11 cellular contexts compared by ENCODE assay signal in the genomic region with DNA sequence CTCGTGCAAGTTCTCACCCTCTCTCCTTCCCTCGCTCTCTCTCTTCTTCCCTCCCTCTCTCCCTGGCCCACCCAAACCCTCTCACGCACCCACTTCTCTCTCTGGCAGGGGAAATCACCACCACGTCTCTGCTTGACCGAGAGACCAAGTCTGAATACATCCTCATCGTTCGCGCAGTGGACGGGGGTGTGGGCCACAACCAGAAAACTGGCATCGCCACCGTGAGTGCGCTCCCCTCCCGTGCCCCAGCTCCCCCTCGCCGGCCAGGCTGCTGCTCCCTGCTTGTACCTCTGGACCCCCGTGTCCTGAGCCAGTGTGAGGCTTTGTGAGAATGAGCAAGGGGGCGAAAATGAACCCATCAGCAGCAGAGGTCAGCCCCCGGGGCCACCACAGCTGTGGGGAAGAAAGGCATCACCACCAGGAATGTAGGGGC. TPM values are rescaled to one million over a fixed set of nuclear protein-coding genes. Genes with fewer than 3 reads are reported as not detected.
DNase-seq lines count a peak whose midpoint lies in the region; ATAC-seq, FAIRE-seq and TF ChIP-seq lines count a peak whose summit lies in the region.
"Had no signal": no experiment of that assay in that cellular context is flagged by ENCODE, and none has a peak within 500 bp of the region (broad histone marks: within the 10 kb centered on the region; RNA-seq: fewer than 3 reads in every experiment).

No MANE protein-coding gene starts in this region.

- H2BK12ac ChIP-seq in H1 (ENCODE audit: low read depth, low read length) = no peak overlapping the region

- H3K23me2 ChIP-seq in H1 (ENCODE audit: low read depth, low read length) = no peaks in the 10 kb centered on the region

- no peak for TF ChIP-seq POLR2A in right lobe of liver (IDR thresholded peaks at IDR 0.05)
- TF ChIP-seq POLR2A in HepG2 (IDR thresholded peaks at IDR 0.05; ENCODE audit: insufficient read depth in 1 of 2, low read depth in 2 of 2, low read length in 2 of 2) = no peak
- no peak for TF ChIP-seq POLR2A in H1 (IDR thresholded peaks at IDR 0.05; ENCODE audit: control extremely low read depth in 1 of 2, low read depth in 2 of 2, low read length in 2 of 2)

- intact Hi-C loops in right lobe of liver (cut with DNase I) = no loop called here
- intact Hi-C loops in HepG2 (cut with micrococcal nuclease; ENCODE audit: unreplicated experiment) = no loop called here

- POLR2A ChIA-PET in HepG2 (lab: Yijun Ruan, JAX) (no interaction called here), H1 (lab: Charles Lee; ENCODE audit: partially characterized antibody) (interaction anchor here (1.2 kb wide), 1 partner anchor 18 kb away, joined by 3 read pairs; no protein-coding TSS in a partner anchor)

- in situ Hi-C loops in HepG2 (cut with HindIII; ENCODE audit: extremely low pct_ligation_motif_present, low pct_unique_long_range_greater_than_20kb) = no loop called here

- H2BK20ac ChIP-seq in H1 (ENCODE audit: low read length) = no peak overlapping the region

- TF ChIP-seq CTCF in right lobe of liver (IDR thresholded peaks at IDR 0.05) (no peak), HepG2 (CRISPR knock-in tag; IDR thresholded peaks at IDR 0.05) (no peak), H1 (IDR thresholded peaks at IDR 0.05; ENCODE audit: control extremely low read depth in 1 of 3, insufficient read depth in 1 of 3, low read depth in 1 of 3, low read length in 3 of 3) (no peak), omental fat pad (IDR thresholded peaks at IDR 0.05) (no peak)

- H2AFZ ChIP-seq in HepG2 (ENCODE audit: low read length) = no peak overlapping the region
- H2AFZ ChIP-seq in H1 (ENCODE audit: low read length) = no peak overlapping the region

- no peak overlapping the region for H3K56ac ChIP-seq in H1 (replicated peaks; ENCODE audit: insufficient read length, low read depth, low read length)

- no peak overlapping the region for H2BK5ac ChIP-seq in H1 (ENCODE audit: low read depth, low read length)

- DNase-seq in right lobe of liver (no peak), HepG2 (ENCODE audit: low spot score) (no peak), H1 (ENCODE audit: low read depth in 1 of 2, low spot score in 2 of 2) (no peak), omental fat pad (ENCODE audit: low spot score) (no peak), NCI-H524 (lab: John Stamatoyannopoulos, UW) (no peak), small intestine (no peak), T1000 (lab: John Stamatoyannopoulos, UW) (no peak)
- DNase-seq: Caco-2 had no signal

- H3K9ac ChIP-seq in HepG2 (ENCODE audit: insufficient read depth, low read depth, low read length) = no peak overlapping the region
- no peak overlapping the region for H3K9ac ChIP-seq in H1 (replicated peaks in 1 of 4; ENCODE audit: extremely low read depth in 1 of 4, low read depth in 3 of 4, low read length in 3 of 4)

- no peaks in the 10 kb centered on the region for H3K79me2 ChIP-seq in HepG2 (ENCODE audit: insufficient read depth, low read length)
- no peaks in the 10 kb centered on the region for H3K79me2 ChIP-seq in H1 (ENCODE audit: control insufficient read depth in 1 of 2, insufficient read depth in 2 of 2, low read length in 2 of 2)

- CTCF ChIA-PET in HepG2 (lab: Yijun Ruan, JAX; ENCODE audit: low intra/inter-chr PET ratio, low total read pairs) = no interaction called here
- CTCF ChIA-PET in H1 (lab: Charles Lee; ENCODE audit: partially characterized antibody) = interaction anchor here (0.7 to 11.1 kb wide), 27 partner anchors 9 to 380 kb away, joined by 3 to 169 read pairs (median 5); a partner anchor contains a TSS

- no peaks in the 10 kb centered on the region for H3K79me1 ChIP-seq in H1 (ENCODE audit: low read depth, low read length)

- 91% methylated on average over 6 of the region's 18 CpGs for WGBS in right lobe of liver (ENCODE audit: insufficient coverage, low coverage, low lambda C conversion rate, missing lambda C conversion rate)
- WGBS in HepG2 (ENCODE audit: low lambda C conversion rate) = 54% methylated on average over 16 of the region's 18 CpGs
- WGBS in H1 (ENCODE audit: extremely low coverage in 1 of 2, insufficient coverage in 1 of 2, insufficient read length in 1 of 2, insufficient replicate concordance in 2 of 2, low coverage in 1 of 2, low lambda C conversion rate in 2 of 2, missing lambda C conversion rate in 1 of 2), 2 experiments = 91% methylated on average over 9 of the region's 18 CpGs; no CpG with 5 or more reads in 1 of the 2 experiments
- 78 to 93% (median 88%) methylated on average over 18 of the region's 18 CpGs for WGBS in small intestine, 3 donors

- TF ChIP-seq EP300 in HepG2 (IDR thresholded peaks at IDR 0.05; ENCODE audit: low read depth in 2 of 2, low read length in 2 of 2) (no peak), HepG2 (CRISPR knock-in tag; IDR thresholded peaks at IDR 0.05; ENCODE audit: borderline replicate concordance) (no peak), H1 (IDR thresholded peaks at IDR 0.05; ENCODE audit: borderline replicate concordance in 1 of 2, low read depth in 2 of 2, low read length in 2 of 2) (no peak)

- H3K18ac ChIP-seq in H1 (ENCODE audit: extremely low read depth, low read length) = no peak overlapping the region

- ATAC-seq in right lobe of liver = peak in 2 of 4 donors; percentile 4 to 17
- ATAC-seq in HepG2 = no peak
- ATAC-seq in HG03066 (IDR thresholded peaks at IDR 0.05; ENCODE audit: low read depth, unreplicated experiment) = peak; percentile 16
- no peak for ATAC-seq in omental fat pad (ENCODE audit: low FRiP score)

- no TSS peak for BruUV-seq in HepG2 (replicated peaks; lab: Mats Ljungman, UMichigan)

- no peak overlapping the region for H2BK120ac ChIP-seq in H1 (replicated peaks; ENCODE audit: low read depth, low read length)

- no peaks in the 10 kb centered on the region for H3K9me3 ChIP-seq in right lobe of liver
- no peaks in the 10 kb centered on the region for H3K9me3 ChIP-seq in HepG2 (ENCODE audit: low read length)
- 0 out of 4 replicates have a peak, but pooled peaks cover 0 to 7% of the 10 kb centered on the region in 2 experiments for H3K9me3 ChIP-seq in H1 (ENCODE audit: insufficient read depth in 2 of 2, low read depth in 1 of 2, low read length in 1 of 2)
- H3K9me3 ChIP-seq in small intestine (ENCODE audit: control insufficient read depth, low read depth) = no peaks in the 10 kb centered on the region
- H3K9me3 ChIP-seq: Caco-2, thoracic aorta had no signal

- no peaks in the 10 kb centered on the region for H3K4me1 ChIP-seq in right lobe of liver
- H3K4me1 ChIP-seq in HepG2 (ENCODE audit: insufficient read depth, low read length) = peaks cover 17% of the 10 kb centered on the region
- no peaks in the 10 kb centered on the region; a peak in 1 of 7 replicates for H3K4me1 ChIP-seq in H1 (replicated peaks in 1 of 4; ENCODE audit: control insufficient read depth in 3 of 4, insufficient read depth in 4 of 4, low read length in 3 of 4)
- H3K4me1 ChIP-seq in small intestine (ENCODE audit: control insufficient read depth in 2 of 2, insufficient read depth in 1 of 2, low read depth in 1 of 2, low read length in 1 of 2) = peaks cover 4 to 9% of the 10 kb centered on the region in 2 donors
- H3K4me1 ChIP-seq: Caco-2 had no signal

- H2AK5ac ChIP-seq in H1 (ENCODE audit: low read depth, low read length) = no peak overlapping the region; the same call in 1 of the 2 replicates

- no peak overlapping the region for H4K91ac ChIP-seq in H1 (replicated peaks; ENCODE audit: insufficient read length, low read length)

- H4K20me1 ChIP-seq in HepG2 (ENCODE audit: insufficient read depth, low read length) = no peaks in the 10 kb centered on the region
- H4K20me1 ChIP-seq in H1 (replicated peaks in 1 of 2; ENCODE audit: control insufficient read depth in 1 of 2, insufficient read depth in 2 of 2, low read length in 2 of 2) = no peaks in the 10 kb centered on the region

- TF ChIP-seq RAD21 in HepG2 (CRISPR knock-in tag; IDR thresholded peaks at IDR 0.05) (no peak), H1 (IDR thresholded peaks at IDR 0.05 in 1 of 2, conservative IDR thresholded peaks at IDR 0.05 in 1 of 2; ENCODE audit: low read depth in 2 of 2, low read length in 2 of 2) (no peak)

- no peak overlapping the region for H4K5ac ChIP-seq in H1 (ENCODE audit: insufficient read length, low read depth, low read length)

- H3K36me3 ChIP-seq in right lobe of liver (no peaks in the 10 kb centered on the region), HepG2 (replicated peaks in 1 of 2; ENCODE audit: control insufficient read depth in 1 of 2, insufficient read depth in 2 of 2, low read length in 2 of 2) (no peaks in the 10 kb centered on the region), H1 (ENCODE audit: control insufficient read depth in 2 of 4, insufficient read depth in 4 of 4, low read length in 3 of 4) (no peaks in the 10 kb centered on the region), small intestine (ENCODE audit: control insufficient read depth in 2 of 2, insufficient read depth in 2 of 2, low read length in 2 of 2) (no peaks in the 10 kb centered on the region)
- H3K36me3 ChIP-seq: thoracic aorta had no signal

- H3K23ac ChIP-seq in H1 (ENCODE audit: insufficient read length) = no peak overlapping the region

- no peak overlapping the region for H2BK15ac ChIP-seq in H1 (ENCODE audit: low read length)

- peak overlapping the region; percentile 15 to 51 (median 49) for H3K27ac ChIP-seq in right lobe of liver
- no peak overlapping the region for H3K27ac ChIP-seq in HepG2 (ENCODE audit: extremely low read length, insufficient read depth, low read length)
- no peak overlapping the region for H3K27ac ChIP-seq in H1 (ENCODE audit: low read depth, low read length)
- H3K27ac ChIP-seq in small intestine (ENCODE audit: low read depth in 1 of 2, low read length in 1 of 2) = peak overlapping the region in 1 of 2 donors; percentile 19
- H3K27ac ChIP-seq: thoracic aorta had no signal

- peak overlapping the region; percentile 60 for H3K4ac ChIP-seq in H1 (replicated peaks; ENCODE audit: insufficient read length, low read depth, low read length)

- FAIRE-seq in HepG2 (lab: Jason Lieb, UNC) (no peak), H1 (lab: Jason Lieb, UNC) (no peak), small intestine (lab: Jason Lieb, UNC) (no peak)

- no peak overlapping the region; the same call in 1 of the 2 replicates for H4K8ac ChIP-seq in H1 (ENCODE audit: extremely low read depth, insufficient read depth, low read length)

- H3K4me3 ChIP-seq in right lobe of liver (no peak overlapping the region), HepG2 (replicated peaks in 1 of 3; ENCODE audit: insufficient read depth in 1 of 3, low read depth in 2 of 3, low read length in 3 of 3) (no peak overlapping the region), H1 (ENCODE audit: extremely low read depth in 1 of 4, insufficient read depth in 2 of 4, low read depth in 3 of 4, low read length in 4 of 4) (no peak overlapping the region), small intestine (ENCODE audit: low read depth in 1 of 2, low read length in 2 of 2) (no peak overlapping the region)
- H3K4me3 ChIP-seq: thoracic aorta had no signal

- no peak overlapping the region for H3K4me2 ChIP-seq in HepG2 (ENCODE audit: low read depth, low read length)
- H3K4me2 ChIP-seq in H1 (ENCODE audit: insufficient read depth in 1 of 2, low read depth in 2 of 2, low read length in 2 of 2) = no peak overlapping the region

- H3K14ac ChIP-seq in H1 (ENCODE audit: insufficient read length) = no peak overlapping the region

- no peaks in the 10 kb centered on the region for H3K27me3 ChIP-seq in right lobe of liver
- H3K27me3 ChIP-seq in HepG2 (ENCODE audit: control insufficient read depth in 1 of 2, insufficient read depth in 2 of 2, low read length in 2 of 2) = peaks cover 3 to 34% of the 10 kb centered on the region in 2 experiments; a peak in 4 of 5 replicates
- no peaks in the 10 kb centered on the region; a peak in 1 of 7 replicates for H3K27me3 ChIP-seq in H1 (replicated peaks in 1 of 4; ENCODE audit: control insufficient read depth in 3 of 4, extremely low read depth in 1 of 4, insufficient read depth in 3 of 4, low read length in 3 of 4)
- no peaks in the 10 kb centered on the region for H3K27me3 ChIP-seq in small intestine (ENCODE audit: control insufficient read depth in 2 of 2, insufficient read depth in 2 of 2, low read length in 2 of 2)

RNA-seq across cellular contexts. Expression of a gene that starts 25.5 kb away (rescaled TPM):
- under 1 TPM in 1 of 6 experiments, not detected in 5; 0.05 TPM for total RNA-seq in right lobe of liver
- total RNA-seq in HepG2 (2016; rRNA removed; fragmentation: Illumina TruSeq; extraction: Trizol) = not detected in 2 replicates
- not detected in 2 replicates for total RNA-seq in HepG2 (2016; cell fraction: cytosol; rRNA removed; fragmentation: Illumina TruSeq; extraction: Trizol; ENCODE audit: low read depth)
- total RNA-seq in HepG2 (2016; cell fraction: insoluble cytoplasmic fraction; rRNA removed; fragmentation: Illumina TruSeq; extraction: Trizol) = not detected in 2 replicates
- not detected in 2 replicates for total RNA-seq in HepG2 (2016; cell fraction: membrane; rRNA removed; fragmentation: Illumina TruSeq; extraction: Trizol)
- total RNA-seq in HepG2 (2016; cell fraction: nucleus; rRNA removed; fragmentation: Illumina TruSeq; extraction: Trizol) = not detected in 2 replicates
- not detected in 2 replicates for polyA plus RNA-seq in HepG2 (2011; rRNA removed)
- polyA plus RNA-seq in HepG2 (2011; cell fraction: cytosol; rRNA removed) = not detected in 2 replicates
- polyA plus RNA-seq in HepG2 (2011; cell fraction: nucleus; rRNA removed) = not detected in 2 replicates
- not detected in 2 replicates for polyA plus RNA-seq in HepG2 (2012)
- polyA plus RNA-seq in HepG2 (2016; cell fraction: cytosol; fragmentation: Illumina TruSeq; extraction: Trizol; ENCODE audit: low read depth) = not detected in 2 replicates
- not detected in 2 replicates for polyA plus RNA-seq in HepG2 (2016; cell fraction: insoluble cytoplasmic fraction; fragmentation: Illumina TruSeq; extraction: Trizol; ENCODE audit: low read depth)
- not detected in 2 replicates for polyA plus RNA-seq in HepG2 (2016; cell fraction: membrane; fragmentation: Illumina TruSeq; extraction: Trizol; ENCODE audit: low read depth)
- not detected in 2 replicates for polyA plus RNA-seq in HepG2 (2016; cell fraction: nucleus; fragmentation: Illumina TruSeq; extraction: Trizol; ENCODE audit: insufficient read depth, low read depth)
- polyA minus RNA-seq in HepG2 (2011; rRNA and poly(A)+ RNA removed; ENCODE audit: low replicate concordance) = not detected in 2 replicates
- polyA minus RNA-seq in HepG2 (2011; cell fraction: cytosol; rRNA and poly(A)+ RNA removed) = not detected in 2 replicates
- not detected in 2 replicates for polyA minus RNA-seq in HepG2 (2011; cell fraction: nucleus; rRNA and poly(A)+ RNA removed)
- total RNA-seq in H1 (2021; fragmentation: NEBNext Ultra II Directional; extraction: Animal tissue kit (Norgen Biotek cat#: 25700)) = 0.48 and 0.73 TPM in 2 replicates
- 0.71 and 1.4 TPM in 2 replicates for polyA plus RNA-seq in H1 (2011; rRNA removed)
- polyA plus RNA-seq in H1 (2011; cell fraction: cytosol; rRNA removed) = 0.93 TPM
- 1.3 TPM for polyA plus RNA-seq in H1 (2011; cell fraction: nucleus; rRNA removed)
- polyA plus RNA-seq in H1 (2012, experiment 1 of 2) = 0.64 to 1.1 TPM (median 0.87 TPM) in 4 replicates
- 0.84 TPM for polyA plus RNA-seq in H1 (2012, experiment 2 of 2)
- polyA plus RNA-seq in H1 (2013, experiment 1 of 2) = 0.51 TPM
- polyA plus RNA-seq in H1 (2013, experiment 2 of 2) = 0.61 TPM
- polyA minus RNA-seq in H1 (2011; rRNA and poly(A)+ RNA removed) = 0.76 and 1.7 TPM in 2 replicates
- 0.51 TPM for polyA minus RNA-seq in H1 (2011; cell fraction: cytosol; rRNA and poly(A)+ RNA removed)
- polyA minus RNA-seq in H1 (2011; cell fraction: nucleus; rRNA and poly(A)+ RNA removed) = 1.4 TPM
- under 1 TPM; 0.16 to 0.56 (median 0.31) TPM for total RNA-seq in omental fat pad
- polyA plus RNA-seq in small intestine = under 1 TPM in 1 of 3 donors, not detected in 2; 0.06 TPM
- total RNA-seq: Caco-2, PC-3 had no signal

Comparison
In these comparisons a context has a peak if more than half of its experiments do, and no peak if none do; other contexts are left out.
1. H3K27ac ChIP-seq: peak in right lobe of liver (3 of 3); none in HepG2 (single experiment) and H1 (single experiment).